Comparison of ENCODE assay signal across 1 cellular context in the genomic region with DNA sequence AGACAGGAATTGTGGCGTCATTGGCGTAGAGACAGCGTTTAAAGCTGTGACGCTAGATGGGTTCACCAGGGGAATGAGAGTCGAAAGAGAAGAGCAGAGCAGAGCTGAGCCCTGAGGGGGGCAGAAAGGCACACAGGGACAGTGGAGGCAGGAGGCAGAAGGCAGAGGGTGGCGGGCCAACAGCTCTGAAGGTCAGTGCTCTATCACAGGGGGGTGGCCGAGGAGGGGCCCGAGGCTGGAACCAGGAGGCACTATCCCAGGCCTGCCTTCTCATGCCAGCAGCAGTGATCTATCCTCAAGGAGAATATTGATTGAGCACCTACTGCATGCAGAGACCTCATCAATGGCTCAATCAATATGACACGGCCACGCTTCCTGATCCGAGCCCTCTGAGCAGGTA.
TF ChIP-seq lines count a peak whose summit lies in the region.

No MANE protein-coding gene starts in this region.

TF ChIP-seq in H1, 55 proteins besides CTCF, POLR2A, EP300 and RAD21 (continued from another document):
- TF ChIP-seq, protein P1, sequence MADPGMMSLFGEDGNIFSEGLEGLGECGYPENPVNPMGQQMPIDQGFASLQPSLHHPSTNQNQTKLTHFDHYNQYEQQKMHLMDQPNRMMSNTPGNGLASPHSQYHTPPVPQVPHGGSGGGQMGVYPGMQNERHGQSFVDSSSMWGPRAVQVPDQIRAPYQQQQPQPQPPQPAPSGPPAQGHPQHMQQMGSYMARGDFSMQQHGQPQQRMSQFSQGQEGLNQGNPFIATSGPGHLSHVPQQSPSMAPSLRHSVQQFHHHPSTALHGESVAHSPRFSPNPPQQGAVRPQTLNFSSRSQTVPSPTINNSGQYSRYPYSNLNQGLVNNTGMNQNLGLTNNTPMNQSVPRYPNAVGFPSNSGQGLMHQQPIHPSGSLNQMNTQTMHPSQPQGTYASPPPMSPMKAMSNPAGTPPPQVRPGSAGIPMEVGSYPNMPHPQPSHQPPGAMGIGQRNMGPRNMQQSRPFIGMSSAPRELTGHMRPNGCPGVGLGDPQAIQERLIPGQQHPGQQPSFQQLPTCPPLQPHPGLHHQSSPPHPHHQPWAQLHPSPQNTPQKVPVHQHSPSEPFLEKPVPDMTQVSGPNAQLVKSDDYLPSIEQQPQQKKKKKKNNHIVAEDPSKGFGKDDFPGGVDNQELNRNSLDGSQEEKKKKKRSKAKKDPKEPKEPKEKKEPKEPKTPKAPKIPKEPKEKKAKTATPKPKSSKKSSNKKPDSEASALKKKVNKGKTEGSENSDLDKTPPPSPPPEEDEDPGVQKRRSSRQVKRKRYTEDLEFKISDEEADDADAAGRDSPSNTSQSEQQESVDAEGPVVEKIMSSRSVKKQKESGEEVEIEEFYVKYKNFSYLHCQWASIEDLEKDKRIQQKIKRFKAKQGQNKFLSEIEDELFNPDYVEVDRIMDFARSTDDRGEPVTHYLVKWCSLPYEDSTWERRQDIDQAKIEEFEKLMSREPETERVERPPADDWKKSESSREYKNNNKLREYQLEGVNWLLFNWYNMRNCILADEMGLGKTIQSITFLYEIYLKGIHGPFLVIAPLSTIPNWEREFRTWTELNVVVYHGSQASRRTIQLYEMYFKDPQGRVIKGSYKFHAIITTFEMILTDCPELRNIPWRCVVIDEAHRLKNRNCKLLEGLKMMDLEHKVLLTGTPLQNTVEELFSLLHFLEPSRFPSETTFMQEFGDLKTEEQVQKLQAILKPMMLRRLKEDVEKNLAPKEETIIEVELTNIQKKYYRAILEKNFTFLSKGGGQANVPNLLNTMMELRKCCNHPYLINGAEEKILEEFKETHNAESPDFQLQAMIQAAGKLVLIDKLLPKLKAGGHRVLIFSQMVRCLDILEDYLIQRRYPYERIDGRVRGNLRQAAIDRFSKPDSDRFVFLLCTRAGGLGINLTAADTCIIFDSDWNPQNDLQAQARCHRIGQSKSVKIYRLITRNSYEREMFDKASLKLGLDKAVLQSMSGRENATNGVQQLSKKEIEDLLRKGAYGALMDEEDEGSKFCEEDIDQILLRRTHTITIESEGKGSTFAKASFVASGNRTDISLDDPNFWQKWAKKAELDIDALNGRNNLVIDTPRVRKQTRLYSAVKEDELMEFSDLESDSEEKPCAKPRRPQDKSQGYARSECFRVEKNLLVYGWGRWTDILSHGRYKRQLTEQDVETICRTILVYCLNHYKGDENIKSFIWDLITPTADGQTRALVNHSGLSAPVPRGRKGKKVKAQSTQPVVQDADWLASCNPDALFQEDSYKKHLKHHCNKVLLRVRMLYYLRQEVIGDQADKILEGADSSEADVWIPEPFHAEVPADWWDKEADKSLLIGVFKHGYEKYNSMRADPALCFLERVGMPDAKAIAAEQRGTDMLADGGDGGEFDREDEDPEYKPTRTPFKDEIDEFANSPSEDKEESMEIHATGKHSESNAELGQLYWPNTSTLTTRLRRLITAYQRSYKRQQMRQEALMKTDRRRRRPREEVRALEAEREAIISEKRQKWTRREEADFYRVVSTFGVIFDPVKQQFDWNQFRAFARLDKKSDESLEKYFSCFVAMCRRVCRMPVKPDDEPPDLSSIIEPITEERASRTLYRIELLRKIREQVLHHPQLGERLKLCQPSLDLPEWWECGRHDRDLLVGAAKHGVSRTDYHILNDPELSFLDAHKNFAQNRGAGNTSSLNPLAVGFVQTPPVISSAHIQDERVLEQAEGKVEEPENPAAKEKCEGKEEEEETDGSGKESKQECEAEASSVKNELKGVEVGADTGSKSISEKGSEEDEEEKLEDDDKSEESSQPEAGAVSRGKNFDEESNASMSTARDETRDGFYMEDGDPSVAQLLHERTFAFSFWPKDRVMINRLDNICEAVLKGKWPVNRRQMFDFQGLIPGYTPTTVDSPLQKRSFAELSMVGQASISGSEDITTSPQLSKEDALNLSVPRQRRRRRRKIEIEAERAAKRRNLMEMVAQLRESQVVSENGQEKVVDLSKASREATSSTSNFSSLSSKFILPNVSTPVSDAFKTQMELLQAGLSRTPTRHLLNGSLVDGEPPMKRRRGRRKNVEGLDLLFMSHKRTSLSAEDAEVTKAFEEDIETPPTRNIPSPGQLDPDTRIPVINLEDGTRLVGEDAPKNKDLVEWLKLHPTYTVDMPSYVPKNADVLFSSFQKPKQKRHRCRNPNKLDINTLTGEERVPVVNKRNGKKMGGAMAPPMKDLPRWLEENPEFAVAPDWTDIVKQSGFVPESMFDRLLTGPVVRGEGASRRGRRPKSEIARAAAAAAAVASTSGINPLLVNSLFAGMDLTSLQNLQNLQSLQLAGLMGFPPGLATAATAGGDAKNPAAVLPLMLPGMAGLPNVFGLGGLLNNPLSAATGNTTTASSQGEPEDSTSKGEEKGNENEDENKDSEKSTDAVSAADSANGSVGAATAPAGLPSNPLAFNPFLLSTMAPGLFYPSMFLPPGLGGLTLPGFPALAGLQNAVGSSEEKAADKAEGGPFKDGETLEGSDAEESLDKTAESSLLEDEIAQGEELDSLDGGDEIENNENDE (IDR thresholded peaks at IDR 0.05; ENCODE audit: insufficient replicate concordance, low read length) = no peak
- TF ChIP-seq, protein P2, sequence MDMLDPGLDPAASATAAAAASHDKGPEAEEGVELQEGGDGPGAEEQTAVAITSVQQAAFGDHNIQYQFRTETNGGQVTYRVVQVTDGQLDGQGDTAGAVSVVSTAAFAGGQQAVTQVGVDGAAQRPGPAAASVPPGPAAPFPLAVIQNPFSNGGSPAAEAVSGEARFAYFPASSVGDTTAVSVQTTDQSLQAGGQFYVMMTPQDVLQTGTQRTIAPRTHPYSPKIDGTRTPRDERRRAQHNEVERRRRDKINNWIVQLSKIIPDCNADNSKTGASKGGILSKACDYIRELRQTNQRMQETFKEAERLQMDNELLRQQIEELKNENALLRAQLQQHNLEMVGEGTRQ (IDR thresholded peaks at IDR 0.05; ENCODE audit: low read length) = no peak
- TF ChIP-seq SAP30 (IDR thresholded peaks at IDR 0.05; ENCODE audit: insufficient read depth, insufficient replicate concordance, low read length) (no peak), EGR1 (IDR thresholded peaks at IDR 0.05; ENCODE audit: borderline replicate concordance, low read depth, low read length) (no peak), BCL11A (IDR thresholded peaks at IDR 0.05; ENCODE audit: low read depth in 2 of 2, low read length in 2 of 2) (no peak), RBBP5 (IDR thresholded peaks at IDR 0.05; ENCODE audit: borderline replicate concordance, low read depth, low read length) (no peak), JUND (IDR thresholded peaks at IDR 0.05; ENCODE audit: low read length) (no peak), RNF2 (IDR thresholded peaks at IDR 0.05; ENCODE audit: borderline replicate concordance, low read depth, low read length, missing control alignments, poor library complexity, severe bottlenecking) (no peak), PHF8 (conservative IDR thresholded peaks at IDR 0.05; ENCODE audit: low read depth, low read length) (no peak), SRF (IDR thresholded peaks at IDR 0.05; ENCODE audit: low read depth, low read length) (no peak), FOSL1 (IDR thresholded peaks at IDR 0.05; ENCODE audit: insufficient read depth, low read depth, low read length) (no peak), KDM4A (IDR thresholded peaks at IDR 0.05; ENCODE audit: low read depth, low read length, severe bottlenecking) (no peak), CHD1 (IDR thresholded peaks at IDR 0.05; ENCODE audit: low read depth, low read length) (no peak), POU5F1 (IDR thresholded peaks at IDR 0.05; ENCODE audit: low read depth, low read length) (no peak), JUN (IDR thresholded peaks at IDR 0.05; ENCODE audit: low read depth, low read length) (no peak), BRCA1 (IDR thresholded peaks at IDR 0.05; ENCODE audit: low read depth, low read length) (no peak), SUZ12 (IDR thresholded peaks at IDR 0.05; ENCODE audit: low read length) (no peak)
